Comparison of ENCODE assay signal across 13 cellular contexts in the genomic region with DNA sequence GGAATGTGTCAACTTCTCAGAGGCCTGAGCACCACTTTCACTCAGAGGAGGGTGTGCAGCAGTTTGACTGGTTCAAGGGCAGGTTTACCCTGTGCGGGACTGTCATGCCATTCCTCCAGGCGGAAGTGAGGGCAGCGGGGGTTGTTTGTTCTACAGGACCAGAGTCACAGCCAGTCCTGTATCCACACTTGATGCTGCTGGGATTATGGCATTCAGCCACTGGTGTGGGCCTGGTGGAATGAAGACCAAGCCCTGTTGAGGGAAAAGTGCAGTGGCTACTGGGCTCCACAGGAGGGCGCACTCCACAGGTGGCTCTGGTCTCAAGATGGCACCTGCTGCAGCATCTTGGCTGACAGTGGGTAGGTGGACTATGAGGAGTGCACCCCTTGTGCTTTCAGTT. TPM values are rescaled to one million over a fixed set of nuclear protein-coding genes. Genes with fewer than 3 reads are reported as not detected.
DNase-seq lines count a peak whose midpoint lies in the region; ATAC-seq and TF ChIP-seq lines count a peak whose summit lies in the region.
"Had no signal": no experiment of that assay in that cellular context is flagged by ENCODE, and none has a peak within 500 bp of the region (broad histone marks: within the 10 kb centered on the region; RNA-seq: fewer than 3 reads in every experiment).

No MANE protein-coding gene starts in this region.

- intact Hi-C loops in thyroid gland (cut with DNase I) = no loop called here

- peak; percentile 3 for DNase-seq in Jurkat, Clone E6-1 (ENCODE audit: low read depth, low spot score)
- peak; percentile 9 for DNase-seq in dermis blood vessel endothelial cell
- no peak for DNase-seq in mesothelial cell of epicardium (ENCODE audit: low spot score in 2 of 2, unreplicated experiment in 2 of 2)
- no peak for DNase-seq in thyroid gland
- no peak for DNase-seq in effector memory CD8-positive, alpha-beta T cell
- DNase-seq in mesenteric fat pad (ENCODE audit: low spot score) = no peak
- DNase-seq in suprapubic skin (ENCODE audit: low spot score in 2 of 2) = no peak
- DNase-seq: left ventricle myocardium superior; stimulated activated naive CD4-positive, alpha-beta T cell treated with Interleukin-2 at 50 U/mL for 16 hours had no signal

- H3K36me3 ChIP-seq in DOHH2 (ENCODE audit: control insufficient read depth, low read length) = no peaks in the 10 kb centered on the region
- no peaks in the 10 kb centered on the region for H3K36me3 ChIP-seq in thyroid gland
- no peaks in the 10 kb centered on the region for H3K36me3 ChIP-seq in suprapubic skin

- no peak overlapping the region for H3K27ac ChIP-seq in DOHH2 (ENCODE audit: low read depth, low read length)
- no peak overlapping the region for H3K27ac ChIP-seq in thyroid gland
- no peak overlapping the region for H3K27ac ChIP-seq in suprapubic skin
- H3K27ac ChIP-seq: SK-N-MC had no signal

- peaks cover 17% of the 10 kb centered on the region for H3K9me3 Mint-ChIP-seq in mesothelial cell of epicardium
- H3K9me3 Mint-ChIP-seq in effector memory CD8-positive, alpha-beta T cell = no peaks in the 10 kb centered on the region
- H3K9me3 Mint-ChIP-seq: dendritic cell treated with granulocyte-macrophage colony-stimulating factor and Interleukin-4, amounts not matched to agents 40 ng/mL and 50 ng/mL, for 4 days had no signal

- no peaks in the 10 kb centered on the region for H3K79me2 ChIP-seq in DOHH2 (ENCODE audit: control insufficient read depth, low read length)

- H3K4me1 ChIP-seq in DOHH2 (ENCODE audit: control insufficient read depth, low read length) (no peaks in the 10 kb centered on the region), thyroid gland (no peaks in the 10 kb centered on the region), suprapubic skin (no peaks in the 10 kb centered on the region)

- H3K4me3 ChIP-seq in DOHH2 (ENCODE audit: low read length) (no peak overlapping the region), thyroid gland (replicated peaks in 1 of 3) (no peak overlapping the region), suprapubic skin (no peak overlapping the region)
- no peak overlapping the region for H3K4me3 ChIP-seq in Jurkat, Clone E6-1 (ENCODE audit: low read length)
- H3K4me3 ChIP-seq: SK-N-MC had no signal

- 70 to 89% methylated on average over 3 to 4 of the region's 4 CpGs for WGBS in thyroid gland, 2 donors
- WGBS in suprapubic skin = 54% methylated on average over 4 of the region's 4 CpGs

- no peaks in the 10 kb centered on the region for H4K20me1 ChIP-seq in DOHH2 (ENCODE audit: control insufficient read depth, insufficient read depth, low read depth, low read length)

- H3K27ac Mint-ChIP-seq in mesothelial cell of epicardium = no peak overlapping the region
- no peak overlapping the region for H3K27ac Mint-ChIP-seq in effector memory CD8-positive, alpha-beta T cell
- H3K27ac Mint-ChIP-seq: dendritic cell treated with granulocyte-macrophage colony-stimulating factor and Interleukin-4, amounts not matched to agents 40 ng/mL and 50 ng/mL, for 4 days had no signal

- H3F3A ChIP-seq in DOHH2 (ENCODE audit: control insufficient read depth, insufficient read depth) = no peaks in the 10 kb centered on the region

- peaks cover 58% of the 10 kb centered on the region for H3K27me3 Mint-ChIP-seq in mesothelial cell of epicardium (ENCODE audit: low read depth)
- peaks cover 51 to 82% of the 10 kb centered on the region in 2 donors for H3K27me3 Mint-ChIP-seq in effector memory CD8-positive, alpha-beta T cell

- no peak for ATAC-seq in effector memory CD8-positive, alpha-beta T cell (replicated peaks)
- ATAC-seq: left ventricle myocardium superior had no signal

- TF ChIP-seq EP300 in suprapubic skin (IDR thresholded peaks at IDR 0.05) = no peak

- no peak overlapping the region for H3K4me3 Mint-ChIP-seq in mesothelial cell of epicardium
- H3K4me3 Mint-ChIP-seq in effector memory CD8-positive, alpha-beta T cell = no peak overlapping the region
- H3K4me3 Mint-ChIP-seq: dendritic cell treated with granulocyte-macrophage colony-stimulating factor and Interleukin-4, amounts not matched to agents 40 ng/mL and 50 ng/mL, for 4 days had no signal

- H3K4me1 Mint-ChIP-seq in mesothelial cell of epicardium = no peaks in the 10 kb centered on the region
- H3K4me1 Mint-ChIP-seq in effector memory CD8-positive, alpha-beta T cell (ENCODE audit: low read depth in 2 of 2) = no peaks in the 10 kb centered on the region

- no peaks in the 10 kb centered on the region for H3K36me3 Mint-ChIP-seq in mesothelial cell of epicardium
- no peaks in the 10 kb centered on the region for H3K36me3 Mint-ChIP-seq in effector memory CD8-positive, alpha-beta T cell (ENCODE audit: insufficient read depth)

- TF ChIP-seq CTCF in DOHH2 (IDR thresholded peaks at IDR 0.05; ENCODE audit: low read depth, low read length, poor library complexity, severe bottlenecking) = peak; percentile 62
- peak; percentile 28 for TF ChIP-seq CTCF in mesothelial cell of epicardium (IDR thresholded peaks at IDR 0.05; ENCODE audit: unreplicated experiment)
- TF ChIP-seq CTCF in thyroid gland (IDR thresholded peaks at IDR 0.05) = peak in 1 of 6 experiments; percentile 18
- TF ChIP-seq CTCF in suprapubic skin (IDR thresholded peaks at IDR 0.05) = peak in 1 of 2 donors; percentile 46

- H3K27me3 ChIP-seq in DOHH2 (ENCODE audit: control insufficient read depth, low read length) (peaks cover 12% of the 10 kb centered on the region; the same call in 1 of the 2 replicates), thyroid gland (no peaks in the 10 kb centered on the region), suprapubic skin (peaks cover 7% of the 10 kb centered on the region)

- no peaks in the 10 kb centered on the region for H3K9me3 ChIP-seq in DOHH2 (ENCODE audit: control insufficient read depth, insufficient read depth, low read length)
- no peaks in the 10 kb centered on the region for H3K9me3 ChIP-seq in thyroid gland
- peaks cover 12% of the 10 kb centered on the region for H3K9me3 ChIP-seq in suprapubic skin

- no peak overlapping the region for H3K4me2 ChIP-seq in DOHH2 (ENCODE audit: low read length)

- H3K9me2 ChIP-seq in DOHH2 (replicated peaks; ENCODE audit: control insufficient read depth, low read length) = no peaks in the 10 kb centered on the region

- TF ChIP-seq POLR2A in thyroid gland (IDR thresholded peaks at IDR 0.05) (no peak), suprapubic skin (IDR thresholded peaks at IDR 0.05) (no peak)

RNA-seq across cellular contexts. Expression of a gene that starts 14.8 kb away (rescaled TPM):
- not detected for polyA plus RNA-seq in Jurkat, Clone E6-1 (2012; ENCODE audit: insufficient read depth, insufficient read length)
- not detected in 2 replicates for total RNA-seq in dermis blood vessel endothelial cell
- total RNA-seq in mesothelial cell of epicardium = not detected in 3 replicates
- total RNA-seq in thyroid gland = not detected
- total RNA-seq in mesenteric fat pad = not detected
- total RNA-seq in suprapubic skin = under 1 TPM in 1 of 4 donors, not detected in 3; 0.25 TPM
- total RNA-seq: left ventricle myocardium superior, skeletal muscle tissue had no signal

RNA-seq across cellular contexts. Expression of a gene that starts 18.4 kb away (rescaled TPM):
- polyA plus RNA-seq in Jurkat, Clone E6-1 (2012; ENCODE audit: insufficient read depth, insufficient read length) = not detected
- total RNA-seq in dermis blood vessel endothelial cell = 0.70 and 2.0 TPM in 2 replicates
- not detected in 3 replicates for total RNA-seq in mesothelial cell of epicardium
- total RNA-seq in thyroid gland = 10 to 100 TPM in 3 of 4 donors, 1 to 10 TPM in 1; 3.0 to 52.4 (median 39.6) TPM
- 16.5 TPM for total RNA-seq in mesenteric fat pad
- 100 to 1,000 TPM in 3 of 4 donors, 10 to 100 TPM in 1; 97.4 to 632 (median 292) TPM for total RNA-seq in suprapubic skin
- total RNA-seq: skeletal muscle tissue had no signal

RNA-seq across cellular contexts. Expression of a gene that starts 29.2 kb away (rescaled TPM):
- polyA plus RNA-seq in Jurkat, Clone E6-1 (2012; ENCODE audit: insufficient read depth, insufficient read length) = not detected
- total RNA-seq in dermis blood vessel endothelial cell = not detected in 2 replicates
- not detected in 3 replicates for total RNA-seq in mesothelial cell of epicardium
- not detected for total RNA-seq in thyroid gland
- total RNA-seq in mesenteric fat pad = not detected
- total RNA-seq in suprapubic skin = not detected
- total RNA-seq: left ventricle myocardium superior, skeletal muscle tissue had no signal

Comparison
In these comparisons a context has a peak if more than half of its experiments do, and no peak if none do; other contexts are left out.
1. DNase-seq: peak in Jurkat, Clone E6-1 (single experiment) and dermis blood vessel endothelial cell (single experiment); none in mesothelial cell of epicardium (0 of 2), thyroid gland (0 of 2), effector memory CD8-positive, alpha-beta T cell (0 of 3), mesenteric fat pad (single experiment) and suprapubic skin (0 of 2).